24 cellular contexts compared by ENCODE assay signal in the genomic region with DNA sequence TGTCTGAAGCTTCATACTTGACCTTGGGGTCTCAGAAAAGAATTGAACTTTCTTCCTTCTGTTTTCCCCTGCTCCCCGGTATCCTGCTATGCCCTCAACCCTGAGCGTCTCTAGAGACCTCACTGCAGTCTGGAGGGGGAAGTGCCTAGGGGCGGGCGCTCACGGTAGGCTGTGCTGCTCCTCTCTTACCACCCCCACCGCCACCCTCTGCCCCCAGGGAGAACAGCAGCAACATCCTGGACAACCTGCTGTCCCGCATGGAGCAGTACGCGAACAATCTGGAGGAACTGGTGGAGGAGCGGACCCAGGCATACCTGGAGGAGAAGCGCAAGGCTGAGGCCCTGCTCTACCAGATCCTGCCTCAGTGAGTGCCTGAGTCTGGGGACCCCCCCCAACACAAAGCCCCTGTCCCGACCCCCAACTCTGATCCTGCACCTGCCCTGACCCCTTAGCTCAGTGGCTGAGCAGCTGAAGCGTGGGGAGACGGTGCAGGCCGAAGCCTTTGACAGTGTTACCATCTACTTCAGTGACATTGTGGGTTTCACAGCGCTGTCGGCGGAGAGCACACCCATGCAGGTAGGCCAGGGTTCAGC. TPM values are rescaled to one million over a fixed set of nuclear protein-coding genes. Genes with fewer than 3 reads are reported as not detected.
"Had no signal": no experiment of that assay in that cellular context is flagged by ENCODE, and none has a peak within 500 bp of the region (broad histone marks: within the 10 kb centered on the region; RNA-seq: fewer than 3 reads in every experiment).

No MANE protein-coding gene starts in this region.

- DNase-seq: activated B cell treated with CpG ODN at 0.5 μM for 24 hours; activated CD4-positive, alpha-beta T cell treated with anti-CD3 and anti-CD28 coated beads for 4 hours; activated CD4-positive, alpha-beta T cell treated with anti-CD3 and anti-CD28 coated beads, Interleukin-2, amount 50 U/mL, for 48 hours; activated gamma-delta T cell treated with Interleukin-2 at 50 U/mL for 16 hours; activated T-cell treated with anti-CD3 and anti-CD28 coated beads for 4 hours; anterior cingulate cortex; brain microvascular endothelial cell; caudate nucleus; dorsolateral prefrontal cortex; effector memory CD8-positive, alpha-beta T cell; head of caudate nucleus; hypothalamus; left ventricle myocardium superior; mammary epithelial cell; right lobe of liver; stimulated activated CD4-positive, alpha-beta T cell treated with anti-CD3 and anti-CD28 coated beads, Interleukin-1b, Interleukin-23, amount 100 ng/mL, for 48 hours; stimulated activated naive CD8-positive, alpha-beta T cell treated with anti-CD3 and anti-CD28 coated beads, Interleukin-15, amount 100 ng/mL, for 72 hours; T-helper 9 cell had no signal

- H3K27me3 ChIP-seq: brain microvascular endothelial cell, gastroesophageal sphincter, right lobe of liver, suprapubic skin, tibial nerve had no signal

- H3K36me3 ChIP-seq: brain microvascular endothelial cell, right lobe of liver had no signal

- FAIRE-seq: urothelium cell line had no signal

- H3K4me1 ChIP-seq: gastroesophageal sphincter, right lobe of liver had no signal

- H3K4me3 ChIP-seq: dorsolateral prefrontal cortex, gastroesophageal sphincter, right lobe of liver, skin epidermis, suprapubic skin, tibial nerve had no signal

- ATAC-seq: effector memory CD8-positive, alpha-beta T cell; gastroesophageal sphincter; left ventricle myocardium superior; right lobe of liver; stimulated activated naive CD8-positive, alpha-beta T cell treated with anti-CD3 and anti-CD28 coated beads, Interleukin-15, amount 100 ng/mL, for 72 hours had no signal

- H3K27ac ChIP-seq: brain microvascular endothelial cell, dorsolateral prefrontal cortex, gastroesophageal sphincter, right lobe of liver, skin epidermis, suprapubic skin, tibial nerve had no signal

- H3K9me3 ChIP-seq: gastroesophageal sphincter, right lobe of liver, suprapubic skin, tibial nerve had no signal

RNA-seq across cellular contexts. Expression of a gene that starts 10.3 kb away (rescaled TPM):
- total RNA-seq: T-helper 1 cell treated with Interleukin-12 subunit alpha and Interleukin-12 subunit beta and Interleukin-4 antibody, amounts not matched to agents 30 ng/mL and 1 ng/mL, for 36 hours had no signal
